ENCODE assay signal across 17 cellular contexts in the genomic region with DNA sequence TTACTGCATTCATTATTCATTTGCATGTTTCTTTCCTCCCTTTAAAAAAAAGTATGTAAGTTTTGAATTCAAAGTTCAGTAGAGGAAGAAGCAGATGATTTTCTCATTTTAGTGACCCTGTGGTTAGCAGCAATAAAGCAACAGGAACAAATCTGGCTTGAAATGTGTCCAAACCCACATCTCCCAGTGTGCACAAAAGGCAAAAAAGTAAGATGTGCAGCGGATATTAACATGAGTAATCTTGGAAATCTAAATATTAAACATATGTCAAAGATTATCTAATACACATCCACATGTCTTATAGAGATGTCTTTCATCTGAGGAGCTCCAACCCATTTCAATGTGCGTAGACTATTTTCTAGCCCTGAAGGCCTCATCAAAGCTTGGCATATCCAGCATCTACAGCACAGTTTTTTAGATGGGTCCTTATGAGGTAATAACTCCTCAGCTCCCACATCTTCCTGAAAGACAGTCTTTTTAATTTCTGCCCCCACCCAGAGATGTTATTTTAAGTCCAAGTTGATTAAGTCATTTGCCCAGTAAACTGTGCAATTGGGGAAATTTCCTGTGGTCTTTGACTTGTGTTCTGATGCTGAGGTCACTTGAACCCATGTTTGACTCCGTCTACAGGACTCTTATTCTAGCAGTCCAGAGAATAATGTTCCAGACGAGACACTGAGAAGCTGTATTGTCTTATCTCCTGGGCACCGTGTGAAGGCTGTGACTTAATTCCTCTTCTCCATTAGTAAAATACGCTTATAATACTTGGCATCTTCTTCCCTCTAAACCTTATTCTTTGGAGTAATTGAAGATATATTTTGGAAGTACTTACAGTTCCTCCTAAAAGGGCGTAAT.
DNase-seq lines count a peak whose midpoint lies in the region; ATAC-seq and TF ChIP-seq lines count a peak whose summit lies in the region.
"Had no signal": no experiment of that assay in that cellular context is flagged by ENCODE, and none has a peak within 500 bp of the region (broad histone marks: within the 10 kb centered on the region; RNA-seq: fewer than 3 reads in every experiment).

No MANE protein-coding gene starts in this region.

- ATAC-seq in heart right ventricle = peak in 5 of 8 donors; percentile 37 to 78 (median 58)
- ATAC-seq in HG02759 (IDR thresholded peaks at IDR 0.05; ENCODE audit: unreplicated experiment) = no peak
- ATAC-seq: GM23338, left lobe of liver had no signal

- H3K9me2 ChIP-seq in GM23248 (ENCODE audit: insufficient read depth) (no peaks in the 10 kb centered on the region), SU-DHL-6 (replicated peaks; ENCODE audit: insufficient read depth, low read length) (no peaks in the 10 kb centered on the region)

- intact Hi-C loops in heart right ventricle (cut with DNase I) = loop anchor here in 2 of 10 donors (2.0 to 5.0 kb wide), 2 partner anchors 24 to 70 kb away; no protein-coding TSS in a partner anchor

- H3K4me3 ChIP-seq in AG04450 (ENCODE audit: low read depth, low read length) (no peak overlapping the region), GM23248 (no peak overlapping the region), SU-DHL-6 (ENCODE audit: insufficient read depth, low read length, poor library complexity, severe bottlenecking) (peak overlapping the region; percentile 18), heart right ventricle (no peak overlapping the region), HAP-1 (no peak overlapping the region)
- H3K4me3 ChIP-seq: colonic mucosa, GM23338, prostate gland, thyroid gland had no signal

- no peak overlapping the region for H3K27ac ChIP-seq in AG04450 (ENCODE audit: low read depth, low read length)
- H3K27ac ChIP-seq in GM23248 = no peak overlapping the region
- H3K27ac ChIP-seq in SU-DHL-6 (ENCODE audit: low read depth, low read length) = peak overlapping the region; percentile 99
- H3K27ac ChIP-seq in heart right ventricle = peak overlapping the region in 5 of 10 donors; percentile 9 to 46 (median 18)
- H3K27ac ChIP-seq: colonic mucosa, prostate gland, thyroid gland had no signal

- H3K79me2 ChIP-seq in GM23248 (ENCODE audit: insufficient read depth) (no peaks in the 10 kb centered on the region), SU-DHL-6 (ENCODE audit: insufficient read depth, low read length) (peaks cover 19% of the 10 kb centered on the region; the same call in 1 of the 2 replicates)

- peak; percentile 33 for DNase-seq in AG04450 (ENCODE audit: low read depth, low spot score)
- peak; percentile 55 for DNase-seq in GM23248
- peak in 1 of 2 donors; percentile 21 for DNase-seq in heart right ventricle
- no peak for DNase-seq in HT-29 (ENCODE audit: low spot score)
- no peak for DNase-seq in OCI-M2 (lab: John Stamatoyannopoulos, UW; ENCODE audit: unreplicated experiment)
- no peak for DNase-seq in HAP-1 (ENCODE audit: low spot score in 2 of 2)
- DNase-seq: activated CD4-positive, alpha-beta memory T cell treated with anti-CD3 and anti-CD28 coated beads for 36 hours; colonic mucosa; hypothalamus; naive B cell; NCI-H774 had no signal

- H3K9me3 ChIP-seq in AG04450 (ENCODE audit: control insufficient read depth, insufficient read depth, low read length) (no peaks in the 10 kb centered on the region), GM23248 (ENCODE audit: low read depth) (no peaks in the 10 kb centered on the region), SU-DHL-6 (ENCODE audit: insufficient read depth, low read length) (no peaks in the 10 kb centered on the region), heart right ventricle (no peaks in the 10 kb centered on the region), HAP-1 (no peaks in the 10 kb centered on the region)
- H3K9me3 ChIP-seq: colonic mucosa, prostate gland, thyroid gland had no signal

- TF ChIP-seq CTCF in AG04450 (IDR thresholded peaks at IDR 0.05; ENCODE audit: low read depth, low read length) = no peak
- TF ChIP-seq CTCF in SU-DHL-6 (IDR thresholded peaks at IDR 0.05; ENCODE audit: insufficient read depth, low read length, poor library complexity, severe bottlenecking) = no peak
- no peak for TF ChIP-seq CTCF in heart right ventricle (IDR thresholded peaks at IDR 0.05)

- H3K27me3 ChIP-seq in AG04450 (ENCODE audit: control insufficient read depth, insufficient read depth, low read length) (no peaks in the 10 kb centered on the region), GM23248 (replicated peaks; ENCODE audit: insufficient read depth) (0 out of 2 replicates have a peak, but pooled peaks cover 7% of the 10 kb centered on the region), SU-DHL-6 (ENCODE audit: low read length) (no peaks in the 10 kb centered on the region), heart right ventricle (no peaks in the 10 kb centered on the region), HAP-1 (ENCODE audit: low read depth) (no peaks in the 10 kb centered on the region; the same call in 1 of the 2 replicates)
- H3K27me3 ChIP-seq: colonic mucosa, thyroid gland had no signal

- H3F3A ChIP-seq in GM23248 (ENCODE audit: insufficient read depth) = peaks cover 25% of the 10 kb centered on the region
- peaks cover 79% of the 10 kb centered on the region for H3F3A ChIP-seq in SU-DHL-6 (ENCODE audit: insufficient read depth)

- H3K4me1 ChIP-seq in GM23248 (ENCODE audit: insufficient read depth) = peaks cover 28% of the 10 kb centered on the region
- H3K4me1 ChIP-seq in heart right ventricle = peaks cover 0 to 17% (median 4%) of the 10 kb centered on the region in 9 donors
- H3K4me1 ChIP-seq in HAP-1 = no peaks in the 10 kb centered on the region
- H3K4me1 ChIP-seq: colonic mucosa, prostate gland, thyroid gland had no signal

- POLR2A ChIA-PET in AG04450 (lab: Yijun Ruan, JAX) = no interaction called here

- in situ Hi-C loops in GM23248 (cut with MboI) = no loop called here
- in situ Hi-C loops in HAP-1 (cut with MboI; ENCODE audit: low sequenced_read_pairs) = no loop called here

- CTCF ChIA-PET in AG04450 (lab: Charles Lee) = interaction anchor here (1.0 to 1.4 kb wide), 2 partner anchors 76 to 551 kb away, joined by 3 to 4 read pairs; no protein-coding TSS in a partner anchor

- H2AFZ ChIP-seq in GM23248 = no peak overlapping the region
- no peak overlapping the region for H2AFZ ChIP-seq in SU-DHL-6 (ENCODE audit: low read depth, low read length, severe bottlenecking)

- no peaks in the 10 kb centered on the region for H3K36me3 ChIP-seq in GM23248 (ENCODE audit: low read depth)
- H3K36me3 ChIP-seq in SU-DHL-6 (ENCODE audit: low read length) = no peaks in the 10 kb centered on the region
- H3K36me3 ChIP-seq in heart right ventricle = no peaks in the 10 kb centered on the region
- H3K36me3 ChIP-seq in HAP-1 (replicated peaks) = no peaks in the 10 kb centered on the region
- H3K36me3 ChIP-seq: colonic mucosa, prostate gland, thyroid gland had no signal

- H3K9ac ChIP-seq in GM23248 (no peak overlapping the region), SU-DHL-6 (ENCODE audit: low read length) (peak overlapping the region; percentile 65)

- H4K20me1 ChIP-seq in GM23248 (ENCODE audit: insufficient read depth) (no peaks in the 10 kb centered on the region), SU-DHL-6 (ENCODE audit: low read depth, low read length) (no peaks in the 10 kb centered on the region)

- WGBS in GM23248 (ENCODE audit: low coverage in 1 of 2, low lambda C conversion rate in 2 of 2, missing lambda C conversion rate in 2 of 2), 2 experiments = 71 to 75% methylated on average over 7 of the region's 7 CpGs
- 70 to 74% methylated on average over 7 of the region's 7 CpGs for WGBS in heart right ventricle, 2 donors

- H3K4me2 ChIP-seq in GM23248 (ENCODE audit: unreplicated experiment) = peak overlapping the region; percentile 3
- H3K4me2 ChIP-seq in SU-DHL-6 (ENCODE audit: low read depth, low read length, poor library complexity, severe bottlenecking) = peak overlapping the region; percentile 95
- H3K4me2 ChIP-seq: GM23338 had no signal

Comparison
In these comparisons a context has a peak if more than half of its experiments do, and no peak if none do; other contexts are left out.
1. DNase-seq: peak in AG04450 (single experiment) and GM23248 (single experiment); none in HT-29 (single experiment), OCI-M2 (single experiment) and HAP-1 (0 of 2).